In the genomic region with DNA sequence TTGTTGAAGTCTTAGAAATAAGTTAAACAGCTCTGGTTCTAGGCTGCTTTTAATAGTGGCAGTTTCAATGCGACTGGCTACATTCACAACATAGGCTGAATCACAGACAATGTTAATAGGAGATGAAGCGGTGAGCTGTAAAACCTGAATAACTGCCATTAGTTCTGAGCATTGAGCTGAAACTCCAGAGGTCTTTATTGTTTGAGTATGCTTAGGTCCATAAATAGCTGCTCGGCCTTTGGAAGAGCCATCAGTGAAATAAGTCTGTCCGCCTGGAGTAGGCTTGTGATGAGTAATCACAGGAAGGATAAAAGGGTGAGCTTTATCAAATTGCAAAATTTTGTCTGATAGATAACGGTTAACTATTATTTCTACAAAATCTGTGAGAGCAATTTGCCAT, we compare ENCODE assay signal across 19 cellular contexts.
"Had no signal": no experiment of that assay in that cellular context is flagged by ENCODE, and none has a peak within 500 bp of the region (broad histone marks: within the 10 kb centered on the region; RNA-seq: fewer than 3 reads in every experiment).

No MANE protein-coding gene starts in this region.

- H3K4me3 ChIP-seq: breast epithelium, lung, ovary, tibial artery had no signal

- H3K9me3 ChIP-seq: breast epithelium, ovary, tibial artery had no signal

- H3K4me1 ChIP-seq: breast epithelium, tibial artery had no signal

- H3K27ac ChIP-seq: breast epithelium, ovary, tibial artery had no signal

- DNase-seq: activated CD4-positive, alpha-beta T cell treated with anti-CD3 and anti-CD28 coated beads, Interleukin-2, amount 10 ng/mL, durations not matched to agents 7 days and 5 days; activated CD4-positive, CD25-positive, alpha-beta regulatory T cell; activated CD8-positive, alpha-beta memory T cell treated with anti-CD3 and anti-CD28 coated beads, Interleukin-2, amount 50 U/mL, for 48 hours; activated naive CD8-positive, alpha-beta T cell treated with anti-CD3 and anti-CD28 coated beads, Interleukin-2, amount 10 ng/mL, durations not matched to agents 7 days and 5 days; aorta; cerebellar nuclear complex; effector memory CD4-positive, alpha-beta T cell; foreskin melanocyte; head of caudate nucleus; immature natural killer cell; left cardiac atrium; naive B cell; ovary; stimulated activated CD4-positive, alpha-beta T cell treated with anti-CD3 and anti-CD28 coated beads, Interleukin-4, amount 100 ng/mL, for 1 hour; stimulated activated naive B cell treated with anti-CD40 and anti-IgM and Interleukin-4, amounts not matched to agents 10 μg/mL and 1 μg/mL and 100 μg/mL, for 72 hours; T-helper 17 cell; tibial artery had no signal

- H3K36me3 ChIP-seq: breast epithelium, ovary, tibial artery had no signal

- H3K27me3 ChIP-seq: breast epithelium, ovary had no signal

- ATAC-seq: left cardiac atrium; stimulated activated naive B cell treated with anti-CD40 and anti-IgM and Interleukin-4, amounts not matched to agents 10 μg/mL and 1 μg/mL and 100 μg/mL, for 72 hours; T-helper 17 cell had no signal
